18 cellular contexts compared by ENCODE assay signal in genomic region chr17:16462070-16462864, GRCh38. TPM values are rescaled to one million over a fixed set of nuclear protein-coding genes. Genes with fewer than 3 reads are reported as not detected.
A peak's percentile ranks its signal among the peaks of the same experiment; 100 is the strongest.
DNase-seq lines count a peak whose midpoint lies in the region; ATAC-seq and TF ChIP-seq lines count a peak whose summit lies in the region.
"Had no signal": no experiment of that assay in that cellular context is flagged by ENCODE, and none has a peak within 500 bp of the region (broad histone marks: within the 10 kb centered on the region; RNA-seq: fewer than 3 reads in every experiment).

No MANE protein-coding gene starts in this region.

- peak overlapping the region; percentile 25 for H3K9ac ChIP-seq in HUES6 (ENCODE audit: low read length)

- no peak for TF ChIP-seq CTCF in glutamatergic neuron (IDR thresholded peaks at IDR 0.05; ENCODE audit: partially characterized antibody, unreplicated experiment)

- H3K27me3 ChIP-seq in HUES6 (ENCODE audit: control insufficient read depth, insufficient read depth, low read length) = no peaks in the 10 kb centered on the region
- H3K27me3 ChIP-seq in muscle layer of duodenum (ENCODE audit: low read depth, low read length) = no peaks in the 10 kb centered on the region
- no peaks in the 10 kb centered on the region for H3K27me3 ChIP-seq in HAP-1 (ENCODE audit: low read depth)

- H3K27ac Mint-ChIP-seq in T-helper 17 cell (peak overlapping the region; percentile 45), glutamatergic neuron (ENCODE audit: unreplicated experiment) (peak overlapping the region; percentile 75)

- H3K27ac ChIP-seq in HUES6 (ENCODE audit: low read depth, low read length) = no peak overlapping the region
- H3K27ac ChIP-seq in muscle layer of duodenum (ENCODE audit: low read length) = peak overlapping the region; percentile 39

- ATAC-seq in T-helper 17 cell = no peak
- ATAC-seq in HG03095 (IDR thresholded peaks at IDR 0.05; ENCODE audit: unreplicated experiment) = no peak

- H3K4me1 ChIP-seq in HUES6 (ENCODE audit: control insufficient read depth, insufficient read depth, low read length) (peaks cover 43% of the 10 kb centered on the region), muscle layer of duodenum (ENCODE audit: control insufficient read depth in 1 of 2, insufficient read depth in 2 of 2, low read length in 2 of 2) (peaks cover 0 to 10% of the 10 kb centered on the region in 2 donors), HAP-1 (no peaks in the 10 kb centered on the region)

- DNase-seq in T-helper 17 cell = no peak
- DNase-seq in glutamatergic neuron = no peak
- DNase-seq in HAP-1 (ENCODE audit: low spot score in 2 of 2) = no peak
- no peak for DNase-seq in ureter (ENCODE audit: low spot score)
- no peak for DNase-seq in retina
- DNase-seq: C1 segment of cervical spinal cord; CD8-positive, alpha-beta memory T cell; DMS79; NCI-H1092 treated with DMSO at 0.1 percent for 48 hours; NCI-H146; NCI-H2029 treated with DMSO at 0.1 percent for 48 hours; NCI-H2171 treated with DMSO at 0.1 percent for 48 hours; NCI-H446 treated with DMSO at 0.1 percent for 48 hours; NCI-H69; Right ventricle myocardium superior had no signal

- H3K9me3 Mint-ChIP-seq in glutamatergic neuron (ENCODE audit: unreplicated experiment) = peaks cover 1% of the 10 kb centered on the region
- H3K9me3 Mint-ChIP-seq: CD8-positive, alpha-beta memory T cell had no signal

- H3K4me3 ChIP-seq in HUES6 (ENCODE audit: low read depth, low read length) = no peak overlapping the region
- no peak overlapping the region for H3K4me3 ChIP-seq in muscle layer of duodenum (ENCODE audit: low read depth in 1 of 2, low read length in 2 of 2)
- no peak overlapping the region for H3K4me3 ChIP-seq in HAP-1

- H3K4me1 Mint-ChIP-seq in T-helper 17 cell (peaks cover 5% of the 10 kb centered on the region), glutamatergic neuron (ENCODE audit: low read depth, unreplicated experiment) (peaks cover 18% of the 10 kb centered on the region)
- H3K4me1 Mint-ChIP-seq: CD8-positive, alpha-beta memory T cell had no signal

- no peak overlapping the region for H3K4me3 Mint-ChIP-seq in T-helper 17 cell
- H3K4me3 Mint-ChIP-seq in glutamatergic neuron (ENCODE audit: unreplicated experiment) = peak overlapping the region; percentile 30

- H3K36me3 Mint-ChIP-seq in T-helper 17 cell (ENCODE audit: low read depth) (no peaks in the 10 kb centered on the region), glutamatergic neuron (ENCODE audit: unreplicated experiment) (no peaks in the 10 kb centered on the region)

- H3K9me3 ChIP-seq in HUES6 (ENCODE audit: control insufficient read depth, insufficient read depth, low read depth, low read length) (no peaks in the 10 kb centered on the region), T-helper 17 cell (ENCODE audit: control insufficient read depth, low read length, poor library complexity, severe bottlenecking) (no peaks in the 10 kb centered on the region), muscle layer of duodenum (ENCODE audit: control insufficient read depth in 1 of 2, low read length in 2 of 2) (no peaks in the 10 kb centered on the region), HAP-1 (no peaks in the 10 kb centered on the region)

- in situ Hi-C loops in HAP-1 (cut with MboI; ENCODE audit: low sequenced_read_pairs) = no loop called here

- H3K36me3 ChIP-seq in HUES6 (ENCODE audit: control insufficient read depth, insufficient read depth, low read length) (peaks cover 4% of the 10 kb centered on the region; the same call in 1 of the 2 replicates), muscle layer of duodenum (ENCODE audit: control insufficient read depth in 1 of 2, insufficient read depth in 2 of 2, low read length in 2 of 2) (peaks cover 1 to 6% of the 10 kb centered on the region in 2 donors), HAP-1 (replicated peaks) (peaks cover 8% of the 10 kb centered on the region)

- H3K27me3 Mint-ChIP-seq in T-helper 17 cell = no peaks in the 10 kb centered on the region
- peaks cover 14% of the 10 kb centered on the region for H3K27me3 Mint-ChIP-seq in glutamatergic neuron (ENCODE audit: unreplicated experiment)
- H3K27me3 Mint-ChIP-seq: CD8-positive, alpha-beta memory T cell had no signal

RNA-seq across cellular contexts. Expression of gene LRRC75A, which starts 29.7 kb away (rescaled TPM):
- total RNA-seq in T-helper 17 cell (1 to 10 TPM; 3.1 to 5.0 TPM), glutamatergic neuron (ENCODE audit: unreplicated experiment) (7.3 TPM), ureter (0.49 TPM)

RNA-seq across cellular contexts. Expression of gene TRPV2, which starts 46.9 kb away (rescaled TPM):
- total RNA-seq in T-helper 17 cell (10 to 100 TPM; 87.1 to 91.1 TPM), glutamatergic neuron (ENCODE audit: unreplicated experiment) (27.0 TPM), ureter (13.6 TPM)
